In genomic region chr4:124104101-124104500, GRCh38 we compare ENCODE assay signal across 17 cellular contexts.
"Had no signal": no experiment of that assay in that cellular context is flagged by ENCODE, and none has a peak within 500 bp of the region (broad histone marks: within the 10 kb centered on the region; RNA-seq: fewer than 3 reads in every experiment).

No MANE protein-coding gene starts in this region.

- H3K4me1 ChIP-seq: esophagus muscularis mucosa, left ventricle myocardium inferior, neural progenitor cell, prostate gland, right atrium auricular region, vagina had no signal

- H3K9me3 ChIP-seq: esophagus muscularis mucosa, prostate gland, vagina had no signal

- DNase-seq: activated CD4-positive, alpha-beta T cell treated with anti-CD3 and anti-CD28 coated beads, Interleukin-2, amount 50 U/mL, for 4 hours; activated gamma-delta T cell treated with Interleukin-2 at 50 U/mL for 16 hours; activated T-cell treated with anti-CD3 and anti-CD28 coated beads for 4 hours; dorsolateral prefrontal cortex; glutamatergic neuron; hippocampal formation; left ventricle myocardium inferior; naive thymus-derived CD4-positive, alpha-beta T cell; stimulated activated CD4-positive, alpha-beta T cell treated with anti-CD3 and anti-CD28 coated beads, Interleukin-12 subunit alpha, Interleukin-12 subunit beta, amount 100 ng/mL, for 4 hours; stimulated activated CD4-positive, alpha-beta T cell treated with anti-CD3 and anti-CD28 coated beads, Interleukin-1b, Interleukin-23, amount 100 ng/mL, for 48 hours; trophoblast cell had no signal

- H2AFZ ChIP-seq: neural progenitor cell had no signal

- H3K4me2 ChIP-seq: neural progenitor cell had no signal

- H3K9ac ChIP-seq: neural progenitor cell had no signal

- H3K27me3 ChIP-seq: dorsolateral prefrontal cortex, esophagus muscularis mucosa, neural progenitor cell, right atrium auricular region, vagina had no signal

- H3K36me3 ChIP-seq: esophagus muscularis mucosa, neural progenitor cell, prostate gland, right atrium auricular region, vagina had no signal

- H3K27ac ChIP-seq: dorsolateral prefrontal cortex, esophagus muscularis mucosa, left ventricle myocardium inferior, neural progenitor cell, prostate gland, right atrium auricular region, vagina had no signal

- H3K4me3 ChIP-seq: dorsolateral prefrontal cortex, esophagus muscularis mucosa, left ventricle myocardium inferior, neural progenitor cell, prostate gland, right atrium auricular region, vagina had no signal

- ATAC-seq: activated naive CD4-positive, alpha-beta T cell treated with anti-CD3 and anti-CD28 coated beads, Interleukin-2, amount 50 U/mL, for 72 hours; naive thymus-derived CD4-positive, alpha-beta T cell had no signal
